Comparison of ENCODE assay signal across 8 cellular contexts in the genomic region with DNA sequence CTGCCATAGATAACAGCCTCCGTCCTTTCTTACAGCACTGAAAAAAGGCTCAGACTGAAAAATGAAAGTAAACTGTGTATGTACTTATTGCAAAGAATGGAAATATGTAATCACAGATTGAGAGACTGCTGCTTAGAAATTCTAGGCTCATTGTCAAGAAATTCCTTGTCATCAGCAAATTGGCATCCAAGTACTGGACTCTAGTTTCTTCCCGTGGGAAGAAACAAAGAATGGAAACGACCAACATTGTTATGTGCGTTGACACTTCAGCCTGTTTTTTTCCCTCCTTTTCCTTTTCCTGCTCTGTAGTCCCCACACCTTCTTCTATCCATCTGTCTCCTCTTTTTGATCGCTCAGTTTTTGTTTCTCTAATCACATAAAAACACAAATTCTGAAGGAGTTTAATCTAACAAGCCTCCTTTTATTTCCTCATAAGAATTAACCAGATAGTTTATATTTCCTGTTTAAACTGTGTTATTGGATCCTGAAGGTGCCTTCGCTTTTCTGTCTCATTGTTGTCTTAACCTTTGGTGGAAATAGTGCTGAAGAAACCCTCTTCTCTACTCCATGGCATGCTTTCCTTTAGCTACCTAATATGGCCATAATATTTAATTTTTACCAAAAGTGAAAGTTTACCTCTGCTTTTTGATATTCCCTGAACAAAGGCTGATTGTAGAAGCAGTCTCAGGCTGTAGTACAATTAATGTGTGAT. TPM values are rescaled to one million over a fixed set of nuclear protein-coding genes. Genes with fewer than 3 reads are reported as not detected.
A peak's percentile ranks its signal among the peaks of the same experiment; 100 is the strongest.
DNase-seq lines count a peak whose midpoint lies in the region; ATAC-seq and TF ChIP-seq lines count a peak whose summit lies in the region.

No MANE protein-coding gene starts in this region.

- CTCF ChIA-PET in activated CD4-positive, alpha-beta T cell treated with anti-CD3 and anti-CD28 coated beads, Interleukin-2, amount 10 ng/mL, durations not matched to agents 7 days and 5 days (lab: Charles Lee): no interaction called here

- H3K9ac ChIP-seq in muscle layer of colon (ENCODE audit: low read length): peak overlapping the region; percentile 9

- TF ChIP-seq CTCF in breast epithelium (IDR thresholded peaks at IDR 0.05): no peak

- H3K27ac ChIP-seq in breast epithelium: peak overlapping the region; percentile 71 to 79
- H3K27ac ChIP-seq in muscle layer of colon (ENCODE audit: low read depth, low read length): no peak overlapping the region
- no peak overlapping the region for H3K27ac ChIP-seq in substantia nigra (ENCODE audit: low read depth, low read length, poor library complexity, severe bottlenecking)

- H3K27me3 ChIP-seq in breast epithelium: no peaks in the 10 kb centered on the region
- no peaks in the 10 kb centered on the region for H3K27me3 ChIP-seq in muscle layer of colon (ENCODE audit: control insufficient read depth in 1 of 2, insufficient read depth in 2 of 2, low read length in 2 of 2)

- H3K9me3 ChIP-seq in breast epithelium (no peaks in the 10 kb centered on the region), muscle layer of colon (ENCODE audit: low read length) (no peaks in the 10 kb centered on the region)

- H3K27me3 Mint-ChIP-seq in activated CD4-positive, alpha-beta T cell treated with anti-CD3 and anti-CD28 coated beads, Interleukin-2, amount 10 ng/mL, durations not matched to agents 7 days and 5 days: no peaks in the 10 kb centered on the region

- no peaks in the 10 kb centered on the region for H3K4me1 ChIP-seq in breast epithelium
- H3K4me1 ChIP-seq in muscle layer of colon (ENCODE audit: insufficient read depth, low read length): peaks cover 4% of the 10 kb centered on the region

- POLR2A ChIA-PET in activated CD4-positive, alpha-beta T cell treated with anti-CD3 and anti-CD28 coated beads, Interleukin-2, amount 10 ng/mL, durations not matched to agents 7 days and 5 days (lab: Charles Lee): no interaction called here

- peaks cover 48% of the 10 kb centered on the region for H3K4me1 Mint-ChIP-seq in activated CD4-positive, alpha-beta T cell treated with anti-CD3 and anti-CD28 coated beads, Interleukin-2, amount 10 ng/mL, durations not matched to agents 7 days and 5 days

- H3K36me3 Mint-ChIP-seq in activated CD4-positive, alpha-beta T cell treated with anti-CD3 and anti-CD28 coated beads, Interleukin-2, amount 10 ng/mL, durations not matched to agents 7 days and 5 days (ENCODE audit: low read depth): peaks cover 6% of the 10 kb centered on the region

- H3K4me3 Mint-ChIP-seq in activated CD4-positive, alpha-beta T cell treated with anti-CD3 and anti-CD28 coated beads, Interleukin-2, amount 10 ng/mL, durations not matched to agents 7 days and 5 days: peak overlapping the region; percentile 84

- no peak for ATAC-seq in GM18505 (IDR thresholded peaks at IDR 0.05; ENCODE audit: unreplicated experiment)

- DNase-seq in activated CD4-positive, alpha-beta T cell treated with anti-CD3 and anti-CD28 coated beads, Interleukin-2, amount 10 ng/mL, durations not matched to agents 7 days and 5 days: no peak
- no peak for DNase-seq in activated CD4-positive, alpha-beta T cell treated with anti-CD3 and anti-CD28 coated beads, Interleukin-2, amount 50 U/mL, for 4 hours
- DNase-seq in HS-5 (ENCODE audit: low read depth): peak; percentile 44
- no peak for DNase-seq in breast epithelium (ENCODE audit: low spot score in 2 of 2)
- DNase-seq in substantia nigra (lab: John Stamatoyannopoulos, UW): no peak
- no peak for DNase-seq in HUDEP-2 (lab: John Stamatoyannopoulos, UW; ENCODE audit: unreplicated experiment in 76 of 76)

- peak overlapping the region; percentile 95 for H3K27ac Mint-ChIP-seq in activated CD4-positive, alpha-beta T cell treated with anti-CD3 and anti-CD28 coated beads, Interleukin-2, amount 10 ng/mL, durations not matched to agents 7 days and 5 days

- peaks cover 7% of the 10 kb centered on the region for H3K9me3 Mint-ChIP-seq in activated CD4-positive, alpha-beta T cell treated with anti-CD3 and anti-CD28 coated beads, Interleukin-2, amount 10 ng/mL, durations not matched to agents 7 days and 5 days

- intact Hi-C loops in breast epithelium (cut with DNase I; ENCODE audit: low total_unique reads): no loop called here

- no peaks in the 10 kb centered on the region for H3K36me3 ChIP-seq in breast epithelium
- H3K36me3 ChIP-seq in muscle layer of colon (ENCODE audit: insufficient read depth, low read length): no peaks in the 10 kb centered on the region

- TF ChIP-seq POLR2A in breast epithelium (IDR thresholded peaks at IDR 0.05) (no peak), GM18505 (IDR thresholded peaks at IDR 0.05; ENCODE audit: borderline replicate concordance, extremely low read depth, insufficient read depth, insufficient read length) (no peak)

- H3K4me3 ChIP-seq in breast epithelium (peak overlapping the region; percentile 46 to 63 (median 48)), muscle layer of colon (ENCODE audit: low read depth in 1 of 2, low read length in 2 of 2) (peak overlapping the region; percentile 10 to 54)

RNA-seq across cellular contexts. Expression of gene CASP12, which starts 20.0 kb away (rescaled TPM):
- not detected for total RNA-seq in activated CD4-positive, alpha-beta T cell treated with anti-CD3 and anti-CD28 coated beads, Interleukin-2, amount 10 ng/mL, durations not matched to agents 7 days and 5 days
- total RNA-seq in breast epithelium: 1 to 10 TPM; 1.1 to 7.9 (median 1.6) TPM

RNA-seq across cellular contexts. Expression of gene CASP4, which starts 50.1 kb away (rescaled TPM):
- total RNA-seq in activated CD4-positive, alpha-beta T cell treated with anti-CD3 and anti-CD28 coated beads, Interleukin-2, amount 10 ng/mL, durations not matched to agents 7 days and 5 days: 100 to 1,000 TPM; 114 to 135 TPM
- 100 to 1,000 TPM; 101 to 222 (median 156) TPM for total RNA-seq in breast epithelium

Comparison
In these comparisons a context has a peak if more than half of its experiments do, and no peak if none do; other contexts are left out.
1. H3K27ac ChIP-seq: peak in breast epithelium (2 of 2); none in muscle layer of colon (single experiment) and substantia nigra (single experiment).